In the genomic region with DNA sequence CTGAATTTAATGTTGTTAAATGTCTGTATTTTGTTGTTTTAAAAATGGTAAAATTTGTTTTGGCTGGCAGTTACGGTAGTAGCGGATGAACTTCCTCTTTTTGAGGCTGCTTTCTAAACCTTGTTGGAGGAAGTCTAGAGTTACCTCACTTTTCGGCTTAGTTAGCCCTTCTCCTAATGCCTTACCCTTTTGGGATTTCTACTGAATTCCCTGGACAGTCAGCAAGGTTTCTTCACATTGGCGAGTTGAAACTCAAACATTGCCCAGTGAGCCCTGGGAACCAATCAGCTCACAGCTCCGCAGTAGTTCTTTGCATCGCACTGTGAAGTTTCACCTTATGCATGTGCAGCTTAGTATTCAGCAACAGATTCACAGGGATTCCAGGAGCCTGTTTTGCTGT, we compare ENCODE assay signal across 11 cellular contexts. TPM values are rescaled to one million over a fixed set of nuclear protein-coding genes. Genes with fewer than 3 reads are reported as not detected.
DNase-seq lines count a peak whose midpoint lies in the region; ATAC-seq and TF ChIP-seq lines count a peak whose summit lies in the region.
"Had no signal": no experiment of that assay in that cellular context is flagged by ENCODE, and none has a peak within 500 bp of the region (broad histone marks: within the 10 kb centered on the region; RNA-seq: fewer than 3 reads in every experiment).

No MANE protein-coding gene starts in this region.

- H3K27ac Mint-ChIP-seq in memory B cell, result peak overlapping the region; percentile 89
- H3K27ac Mint-ChIP-seq: progenitor cell of endocrine pancreas had no signal

- H3K36me3 Mint-ChIP-seq in memory B cell, result peaks cover 13% of the 10 kb centered on the region

- DNase-seq in GF-D8 (lab: John Stamatoyannopoulos, UW) (peak; percentile 76), SKM-1 (lab: John Stamatoyannopoulos, UW; ENCODE audit: unreplicated experiment) (peak; percentile 86), memory B cell (ENCODE audit: low spot score in 2 of 2) (no peak), NCI-H146 (lab: John Stamatoyannopoulos, UW) (no peak), HuH-7 (ENCODE audit: low spot score) (no peak), foreskin keratinocyte (no peak)
- no peak for DNase-seq in stimulated activated CD4-positive, alpha-beta T cell treated with anti-CD3 and anti-CD28 coated beads, Interleukin-2, amount 100 ng/mL, for 48 hours
- DNase-seq: activated CD4-positive, CD25-positive, alpha-beta regulatory T cell treated with anti-CD3 and anti-CD28 coated beads, Interleukin-2, amount 50 U/mL, for 72 hours had no signal

- H3K4me1 Mint-ChIP-seq in memory B cell, result peaks cover 37% of the 10 kb centered on the region

- ATAC-seq in HG02678 (IDR thresholded peaks at IDR 0.05; ENCODE audit: unreplicated experiment) (peak; percentile 38), memory B cell (ENCODE audit: low read depth) (peak; percentile 77), foreskin keratinocyte (no peak)

- H3K4me1 ChIP-seq in foreskin keratinocyte, result no peaks in the 10 kb centered on the region

- no peaks in the 10 kb centered on the region for H3K27me3 ChIP-seq in foreskin keratinocyte
- H3K27me3 ChIP-seq: esophagus muscularis mucosa had no signal

- no peak for TF ChIP-seq CTCF in foreskin keratinocyte (conservative IDR thresholded peaks at IDR 0.05)

- H3K4me3 Mint-ChIP-seq in memory B cell, result peak overlapping the region; percentile 55

- no peak overlapping the region for H3K27ac ChIP-seq in foreskin keratinocyte
- H3K27ac ChIP-seq: esophagus muscularis mucosa had no signal

- H3K9me3 Mint-ChIP-seq in memory B cell, result peaks cover 9% of the 10 kb centered on the region

- H3K27me3 Mint-ChIP-seq in memory B cell, result no peaks in the 10 kb centered on the region

RNA-seq across cellular contexts. Expression of gene RHOQ, which starts 7.7 kb away (rescaled TPM):
- total RNA-seq in foreskin keratinocyte, result 23.9 and 32.2 TPM in 2 replicates
- 14.8 and 16.3 TPM in 2 replicates for polyA plus RNA-seq in foreskin keratinocyte

RNA-seq across cellular contexts. Expression of gene ATP6V1E2, which starts 7.8 kb away (rescaled TPM):
- total RNA-seq in foreskin keratinocyte, result 7.1 and 8.3 TPM in 2 replicates
- 4.1 and 5.0 TPM in 2 replicates for polyA plus RNA-seq in foreskin keratinocyte

RNA-seq across cellular contexts. Expression of gene TMEM247, which starts 55.2 kb away (rescaled TPM):
- not detected in 2 replicates for total RNA-seq in foreskin keratinocyte
- polyA plus RNA-seq in foreskin keratinocyte, result not detected in 2 replicates
- total RNA-seq: esophagus muscularis mucosa, progenitor cell of endocrine pancreas had no signal

Comparison
In these comparisons a context has a peak if more than half of its experiments do, and no peak if none do; other contexts are left out.
1. DNase-seq: peak in GF-D8 (single experiment) and SKM-1 (single experiment); none in memory B cell (0 of 2), NCI-H146 (single experiment), HuH-7 (single experiment), stimulated activated CD4-positive, alpha-beta T cell treated with anti-CD3 and anti-CD28 coated beads, Interleukin-2, amount 100 ng/mL, for 48 hours (0 of 2) and foreskin keratinocyte (0 of 2).